ENCODE assay signal across 19 cellular contexts in the genomic region with DNA sequence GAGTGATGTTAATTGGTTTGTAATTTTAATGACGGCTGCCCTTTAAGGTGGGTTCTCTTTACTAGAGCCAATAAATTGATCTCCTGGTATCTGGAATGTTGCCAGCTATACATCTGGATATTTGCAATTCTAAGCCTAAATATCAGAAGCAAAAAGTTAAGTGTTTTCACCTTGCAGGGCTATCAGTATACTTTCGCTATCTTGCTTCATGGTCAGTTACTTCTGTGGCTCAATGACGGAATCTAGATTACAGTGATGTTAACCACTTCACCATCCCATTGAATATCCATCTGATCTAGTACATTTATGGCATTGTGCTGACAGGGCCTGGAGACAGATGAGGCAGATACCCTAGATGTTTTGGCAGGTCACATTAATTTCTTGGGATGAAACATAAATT. TPM values are rescaled to one million over a fixed set of nuclear protein-coding genes. Genes with fewer than 3 reads are reported as not detected.
DNase-seq lines count a peak whose midpoint lies in the region; ATAC-seq, FAIRE-seq and TF ChIP-seq lines count a peak whose summit lies in the region.
"Had no signal": no experiment of that assay in that cellular context is flagged by ENCODE, and none has a peak within 500 bp of the region (broad histone marks: within the 10 kb centered on the region; RNA-seq: fewer than 3 reads in every experiment).

No MANE protein-coding gene starts in this region.

- no peak overlapping the region for H3K4me3 ChIP-seq in GM12865 (ENCODE audit: low read depth, low read length)
- no peak overlapping the region for H3K4me3 ChIP-seq in HL-60 (replicated peaks; ENCODE audit: insufficient read depth, low read length)
- no peak overlapping the region for H3K4me3 ChIP-seq in GM12878
- H3K4me3 ChIP-seq: GM23248, HAP-1 had no signal

- H3K9me3 Mint-ChIP-seq in CD14-positive monocyte: peaks cover 0 to 2% (median 2%) of the 10 kb centered on the region in 7 donors
- H3K9me3 Mint-ChIP-seq: CD8-positive, alpha-beta T cell had no signal

- peak; percentile 75 for ATAC-seq in GM12878
- no peak for ATAC-seq in HG03108 (IDR thresholded peaks at IDR 0.05; ENCODE audit: unreplicated experiment)
- ATAC-seq: CD8-positive, alpha-beta T cell had no signal

- peak overlapping the region; percentile 45; the same call in 1 of the 2 replicates for H3K4me2 ChIP-seq in GM12878 (ENCODE audit: control insufficient read depth, insufficient read depth)

- H3K27ac Mint-ChIP-seq in CD14-positive monocyte: no peak overlapping the region
- H3K27ac Mint-ChIP-seq: CD8-positive, alpha-beta T cell had no signal

- H3K4me3 Mint-ChIP-seq in CD14-positive monocyte: no peak overlapping the region
- H3K4me3 Mint-ChIP-seq: CD8-positive, alpha-beta T cell had no signal

- TF ChIP-seq RAD21 in GM12878 (IDR thresholded peaks at IDR 0.05; ENCODE audit: insufficient read depth, low read depth, low read length): no peak

- in situ Hi-C loops in GM12878 (cut with MboI): loop anchor here (25.0 kb wide), 1 partner anchor 355 kb away; a partner anchor contains a TSS

- RAD21 ChIA-PET in GM12878 (lab: Charles Lee; ENCODE audit: unreplicated experiment): interaction anchor here (0.6 to 6.3 kb wide), 15 partner anchors 10 to 245 kb away, joined by 3 to 58 read pairs (median 8); a partner anchor contains a TSS

- H3K27ac ChIP-seq in HL-60 (replicated peaks): 0 out of 2 replicates have a peak overlapping the region, but pooled peaks have one; percentile 5
- no peak overlapping the region for H3K27ac ChIP-seq in GM12878 (ENCODE audit: control insufficient read depth, insufficient read depth)
- H3K27ac ChIP-seq: GM23248 had no signal

- no peak overlapping the region for H3K9ac ChIP-seq in GM12878 (ENCODE audit: control insufficient read depth, insufficient read depth, low read length)
- H3K9ac ChIP-seq: GM23248 had no signal

- intact Hi-C loops in GM12878 (cut with micrococcal nuclease; ENCODE audit: unreplicated experiment) (loop anchor here (5.0 kb wide), 1 partner anchor 40 kb away; a partner anchor contains a TSS), posterior vena cava (cut with DNase I) (no loop called here), CD14-positive monocyte (cut with micrococcal nuclease) (loop anchor here in 1 of 2 donors (5.0 kb wide), 1 partner anchor 100 kb away; no protein-coding TSS in a partner anchor)

- TF ChIP-seq POLR2A in GM12878 (IDR thresholded peaks at IDR 0.05; ENCODE audit: low read depth, low read length): no peak

- 0 out of 4 replicates have a peak, but pooled peaks of 1 of the 2 experiments have one; percentile 6 for TF ChIP-seq EP300 in GM12878 (IDR thresholded peaks at IDR 0.05; ENCODE audit: borderline replicate concordance in 1 of 2, control insufficient read depth in 1 of 2, low read depth in 2 of 2, low read length in 2 of 2)

- H3K36me3 ChIP-seq in GM12878 (ENCODE audit: control insufficient read depth in 2 of 2, insufficient read depth in 2 of 2, low read length in 1 of 2): no peaks in the 10 kb centered on the region
- H3K36me3 ChIP-seq: HAP-1 had no signal

- H3K27me3 Mint-ChIP-seq in CD14-positive monocyte (ENCODE audit: low read depth in 3 of 3): peaks cover 0 to 4% (median 0%) of the 10 kb centered on the region in 3 donors

- H3K4me1 ChIP-seq in GM12878 (ENCODE audit: control insufficient read depth, insufficient read depth, low read length): peaks cover 43% of the 10 kb centered on the region
- H3K4me1 ChIP-seq: HAP-1 had no signal

- H3K4me1 Mint-ChIP-seq in CD14-positive monocyte: peaks cover 43% of the 10 kb centered on the region

- no peaks in the 10 kb centered on the region for H3K79me2 ChIP-seq in GM12878 (ENCODE audit: control insufficient read depth, insufficient read depth, low read length)

- POLR2A ChIA-PET in GM12878 (lab: Charles Lee): interaction anchor here (1.0 to 3.1 kb wide), 6 partner anchors 9 to 42 kb away, joined by 5 to 14 read pairs (median 6); a partner anchor contains a TSS

- H2AFZ ChIP-seq in GM12878 (ENCODE audit: control insufficient read depth, low read depth, low read length): no peak overlapping the region
- H2AFZ ChIP-seq: GM23248 had no signal

- H3K27me3 ChIP-seq in HL-60 (ENCODE audit: insufficient read depth, poor library complexity, severe bottlenecking): no peaks in the 10 kb centered on the region
- no peaks in the 10 kb centered on the region for H3K27me3 ChIP-seq in GM12878 (replicated peaks in 1 of 2; ENCODE audit: control insufficient read depth in 2 of 2, insufficient read depth in 2 of 2, low read length in 1 of 2)

- SMC1A ChIA-PET in GM12878 (lab: Charles Lee; ENCODE audit: uncharacterized antibody, unreplicated experiment): interaction anchor here (1.2 to 11.5 kb wide), 14 partner anchors 12 to 255 kb away, joined by 3 to 128 read pairs (median 10); a partner anchor contains a TSS

- H4K20me1 ChIP-seq in GM12878 (ENCODE audit: control insufficient read depth, insufficient read depth): no peaks in the 10 kb centered on the region

- no peak for FAIRE-seq in GM12878 (lab: Jason Lieb, UNC)
- FAIRE-seq: A204.1, GM12891, GM18507 had no signal

- H3K36me3 Mint-ChIP-seq in CD14-positive monocyte: no peaks in the 10 kb centered on the region
- H3K36me3 Mint-ChIP-seq: CD8-positive, alpha-beta T cell had no signal

- no TSS peak for BruUV-seq in GM12878 (replicated peaks; lab: Mats Ljungman, UMichigan)

- WGBS in GM12878 (ENCODE audit: insufficient coverage, insufficient replicate concordance, low lambda C conversion rate, missing lambda C conversion rate): 94% methylated on average over 3 of the region's 3 CpGs

- H3K9me3 ChIP-seq in GM12878 (replicated peaks; ENCODE audit: control insufficient read depth, insufficient read depth, low read length): no peaks in the 10 kb centered on the region; the same call in 2 of the 3 replicates
- H3K9me3 ChIP-seq: HAP-1 had no signal

- CTCF ChIA-PET in GM12878 (lab: Yijun Ruan, JAX): interaction anchor here (0.6 to 4.9 kb wide), 9 partner anchors 8 to 162 kb away, joined by 3 to 28 read pairs (median 14); a partner anchor contains a TSS

- TF ChIP-seq CTCF in GM12865 (IDR thresholded peaks at IDR 0.05; ENCODE audit: insufficient read depth, low read depth, low read length, missing control alignments) (no peak), HL-60 (IDR thresholded peaks at IDR 0.05; ENCODE audit: insufficient read depth, low read length) (no peak), GM12878 (IDR thresholded peaks at IDR 0.05 in 2 of 3, conservative IDR thresholded peaks at IDR 0.05 in 1 of 3; ENCODE audit: control insufficient read depth in 2 of 3, extremely low read depth in 1 of 3, insufficient read depth in 1 of 3, low read depth in 3 of 3, low read length in 3 of 3) (no peak), CD14-positive monocyte (IDR thresholded peaks at IDR 0.05) (no peak)

- DNase-seq in GM12865 (ENCODE audit: low read depth) (peak; percentile 23), HL-60 (ENCODE audit: low read depth in 1 of 2, low spot score in 1 of 2) (no peak), GM12878 (ENCODE audit: low read depth, low spot score) (no peak), posterior vena cava (ENCODE audit: low spot score) (no peak), CD14-positive monocyte (ENCODE audit: low spot score) (no peak), hepatic stellate cell (ENCODE audit: low spot score) (no peak)
- DNase-seq: ACHN; Calu3; CD8-positive, alpha-beta T cell; DMS79 treated with DMSO at 0.1 percent for 48 hours; GM23248 had no signal

RNA-seq across cellular contexts. Expression of a gene that starts 28.3 kb away (rescaled TPM):
- 8.8 and 9.5 TPM in 2 replicates for total RNA-seq in GM12878 (2013; cell fraction: nucleolus; rRNA removed)
- total RNA-seq in GM12878 (2014; rRNA removed): 77.8 and 78.7 TPM in 2 replicates
- total RNA-seq in GM12878 (2014; rRNA removed; fragmentation: Illumina TruSeq; extraction: Trizol): 80.1 and 85.0 TPM in 2 replicates
- total RNA-seq in GM12878 (2021): 50.8 and 54.8 TPM in 2 replicates
- polyA plus RNA-seq in GM12878 (2011; ENCODE audit: low read depth): 32.1 TPM
- polyA plus RNA-seq in GM12878 (2011; rRNA removed): 524 and 741 TPM in 2 replicates
- 616 and 746 TPM in 2 replicates for polyA plus RNA-seq in GM12878 (2011; cell fraction: cytosol; rRNA removed)
- 311 and 571 TPM in 2 replicates for polyA plus RNA-seq in GM12878 (2011; cell fraction: nucleus; rRNA removed)
- polyA plus RNA-seq in GM12878 (2012): 19.0 and 53.7 TPM in 2 replicates
- polyA plus RNA-seq in GM12878 (2014; fragmentation: Illumina TruSeq; extraction: Trizol): 76.3 and 86.9 TPM in 2 replicates
- polyA plus RNA-seq in GM12878 (2014; fragmentation: Nextera tagmentation; extraction: Ambion mirVana): 100 to 1,000 TPM; 357 to 425 TPM
- 87.3 and 96.6 TPM in 2 replicates for polyA plus RNA-seq in GM12878 (2014; rRNA removed)
- 10 to 100 TPM; 18.7 to 20.5 TPM for polyA plus RNA-seq in GM12878 (2016; fragmentation: Nextera tagmentation; extraction: Ambion mirVana)
- 445 and 610 TPM in 2 replicates for polyA minus RNA-seq in GM12878 (2011; rRNA and poly(A)+ RNA removed)
- polyA minus RNA-seq in GM12878 (2011; cell fraction: cytosol; rRNA and poly(A)+ RNA removed): 254 and 292 TPM in 2 replicates
- 194 and 212 TPM in 2 replicates for polyA minus RNA-seq in GM12878 (2011; cell fraction: nucleus; rRNA and poly(A)+ RNA removed)
- 1 to 10 TPM; 2.3 to 2.6 TPM for total RNA-seq in posterior vena cava
- polyA plus RNA-seq in CD14-positive monocyte: 10 to 100 TPM; 40.6 to 41.7 TPM
- total RNA-seq: Calu3, GM23248, H4, HT-29 had no signal
- polyA plus RNA-seq: BJ, GM23248 had no signal

RNA-seq across cellular contexts. Expression of a gene that starts 42.0 kb away (rescaled TPM):
- 131 and 132 TPM in 2 replicates for total RNA-seq in GM12878 (2013; cell fraction: nucleolus; rRNA removed)
- total RNA-seq in GM12878 (2014; rRNA removed): 262 and 269 TPM in 2 replicates
- 208 and 210 TPM in 2 replicates for total RNA-seq in GM12878 (2014; rRNA removed; fragmentation: Illumina TruSeq; extraction: Trizol)
- total RNA-seq in GM12878 (2021): 189 and 197 TPM in 2 replicates
- polyA plus RNA-seq in GM12878 (2011; ENCODE audit: low read depth): 155 TPM
- polyA plus RNA-seq in GM12878 (2011; rRNA removed): 330 and 1,488 TPM in 2 replicates
- polyA plus RNA-seq in GM12878 (2011; cell fraction: cytosol; rRNA removed): 1,075 and 1,156 TPM in 2 replicates
- polyA plus RNA-seq in GM12878 (2011; cell fraction: nucleus; rRNA removed): 866 and 1,038 TPM in 2 replicates
- polyA plus RNA-seq in GM12878 (2012): 156 and 169 TPM in 2 replicates
- polyA plus RNA-seq in GM12878 (2014; fragmentation: Illumina TruSeq; extraction: Trizol): 72.6 and 143 TPM in 2 replicates
- 100 to 1,000 TPM; 240 to 318 TPM for polyA plus RNA-seq in GM12878 (2014; fragmentation: Nextera tagmentation; extraction: Ambion mirVana)
- 169 and 181 TPM in 2 replicates for polyA plus RNA-seq in GM12878 (2014; rRNA removed)
- 10 to 100 TPM; 96.5 to 99.9 TPM for polyA plus RNA-seq in GM12878 (2016; fragmentation: Nextera tagmentation; extraction: Ambion mirVana)
- 415 and 439 TPM in 2 replicates for polyA minus RNA-seq in GM12878 (2011; rRNA and poly(A)+ RNA removed)
- polyA minus RNA-seq in GM12878 (2011; cell fraction: cytosol; rRNA and poly(A)+ RNA removed): 515 and 603 TPM in 2 replicates
- polyA minus RNA-seq in GM12878 (2011; cell fraction: nucleus; rRNA and poly(A)+ RNA removed): 1,135 and 1,325 TPM in 2 replicates
- 1 to 10 TPM; 2.0 to 2.6 TPM for total RNA-seq in posterior vena cava
- polyA plus RNA-seq in CD14-positive monocyte: 100 to 1,000 TPM; 161 to 190 TPM
- total RNA-seq: Calu3, GM23248, H4, HT-29 had no signal
- polyA plus RNA-seq: BJ, GM23248 had no signal

RNA-seq across cellular contexts. Expression of a gene that starts 44.5 kb away (rescaled TPM):
- total RNA-seq in GM12878 (2013; cell fraction: nucleolus; rRNA removed): 9.6 and 11.1 TPM in 2 replicates
- total RNA-seq in GM12878 (2014; rRNA removed) (1.8 and 2.7 TPM in 2 replicates), GM12878 (2014; rRNA removed; fragmentation: Illumina TruSeq; extraction: Trizol) (1.6 and 2.0 TPM in 2 replicates), GM12878 (2021) (2.5 and 8.5 TPM in 2 replicates), posterior vena cava (1 to 10 TPM; 2.9 to 3.8 TPM)
- polyA plus RNA-seq in GM12878 (2011; ENCODE audit: low read depth): not detected
- polyA plus RNA-seq in GM12878 (2011; rRNA removed) (2.0 and 2.1 TPM in 2 replicates), GM12878 (2014; fragmentation: Illumina TruSeq; extraction: Trizol) (0.93 TPM in 1 of 2 replicates, not detected in the other), GM12878 (2014; fragmentation: Nextera tagmentation; extraction: Ambion mirVana) (not detected), GM12878 (2014; rRNA removed) (3.0 and 4.8 TPM in 2 replicates), GM12878 (2016; fragmentation: Nextera tagmentation; extraction: Ambion mirVana) (1 to 10 TPM in 1 of 2 experiments, under 1 TPM in 1; 0.67 to 1.6 TPM), CD14-positive monocyte (not detected)
- 1.6 and 2.6 TPM in 2 replicates for polyA plus RNA-seq in GM12878 (2011; cell fraction: cytosol; rRNA removed)
- 15.3 and 19.8 TPM in 2 replicates for polyA plus RNA-seq in GM12878 (2011; cell fraction: nucleus; rRNA removed)
- polyA plus RNA-seq in GM12878 (2012): 3.0 and 5.8 TPM in 2 replicates
- polyA minus RNA-seq in GM12878 (2011; rRNA and poly(A)+ RNA removed): 0.80 TPM in 1 of 2 replicates, not detected in the other
- not detected in 2 replicates for polyA minus RNA-seq in GM12878 (2011; cell fraction: cytosol; rRNA and poly(A)+ RNA removed)
- polyA minus RNA-seq in GM12878 (2011; cell fraction: nucleus; rRNA and poly(A)+ RNA removed): 1.9 and 2.3 TPM in 2 replicates
- total RNA-seq: GM23248 had no signal

Comparison
In these comparisons a context has a peak if more than half of its experiments do, and no peak if none do; other contexts are left out.
1. RNA of a gene that starts 42.0 kb away (total RNA-seq): 131 to 269 TPM in GM12878; 2.0 to 2.6 TPM in posterior vena cava; every median in the first group is over 10 times any median in the second.